In the genomic region with DNA sequence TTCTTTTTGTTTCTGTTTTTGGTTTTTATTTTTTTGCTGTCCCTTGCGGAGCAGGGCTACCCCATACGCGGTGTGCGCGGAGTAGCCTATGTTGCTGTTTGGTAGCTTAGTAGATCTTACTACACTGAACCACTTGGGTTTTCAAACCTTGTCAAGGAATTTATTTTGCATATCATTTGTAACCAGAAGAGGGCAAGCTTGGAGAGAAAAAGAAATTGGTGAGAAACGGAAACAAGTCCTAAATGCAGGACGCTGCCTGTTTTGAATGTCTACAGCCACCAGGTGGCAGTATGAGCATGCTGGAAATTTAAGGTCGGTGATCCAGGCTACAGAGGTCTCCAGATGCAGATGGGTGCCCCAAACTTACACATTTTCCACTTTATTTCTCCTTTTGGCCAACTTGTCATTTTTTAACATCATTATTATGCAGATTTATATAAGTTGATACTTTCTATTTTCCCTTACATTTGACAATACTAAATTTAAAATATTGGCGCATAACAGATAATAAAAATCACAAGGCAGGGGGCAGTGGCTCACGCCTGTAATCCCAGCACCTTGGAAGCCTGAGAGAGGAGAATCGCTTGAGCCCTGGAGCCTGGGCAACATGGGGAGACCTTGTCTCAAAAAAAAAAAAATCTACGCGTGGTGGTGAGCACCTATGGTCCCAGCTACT, we compare ENCODE assay signal across 1 cellular context.
TF ChIP-seq lines count a peak whose summit lies in the region.

No MANE protein-coding gene starts in this region.

TF ChIP-seq in GM12878, 131 proteins besides CTCF, POLR2A, EP300 and RAD21 (continued from another document):
- TF ChIP-seq E4F1 (IDR thresholded peaks at IDR 0.05; ENCODE audit: borderline replicate concordance, partially characterized antibody): no peak
- TF ChIP-seq NBN (IDR thresholded peaks at IDR 0.05): 0 out of 2 replicates have a peak, but pooled peaks have one; percentile 32
- peak; percentile 49; the same call in 1 of the 2 replicates for TF ChIP-seq MEF2A (IDR thresholded peaks at IDR 0.05; ENCODE audit: insufficient read depth, low read depth, low read length)
- peak; percentile 81; the same call in 1 of the 2 replicates for TF ChIP-seq SMC3 (IDR thresholded peaks at IDR 0.05; ENCODE audit: borderline replicate concordance, low read length)
- TF ChIP-seq IRF4 (IDR thresholded peaks at IDR 0.05; ENCODE audit: low read depth, low read length): peak; percentile 49; the same call in 1 of the 2 replicates
- no peak for TF ChIP-seq GABPA (IDR thresholded peaks at IDR 0.05; ENCODE audit: low read depth)
- TF ChIP-seq CBX5 (IDR thresholded peaks at IDR 0.05; ENCODE audit: low read depth): 0 out of 2 replicates have a peak, but pooled peaks have one; percentile 54
- TF ChIP-seq POU2F2 (IDR thresholded peaks at IDR 0.05; ENCODE audit: borderline replicate concordance, low read depth, low read length): peak; percentile 49; the same call in 1 of the 3 replicates
- TF ChIP-seq ZNF24 (IDR thresholded peaks at IDR 0.05): no peak
- 0 out of 2 replicates have a peak, but pooled peaks have one; percentile 12 for TF ChIP-seq FOXK2 (IDR thresholded peaks at IDR 0.05)
- TF ChIP-seq SRF (IDR thresholded peaks at IDR 0.05; ENCODE audit: low read depth in 2 of 2, low read length in 2 of 2): peak; percentile 22 to 26; a peak in 1 of 4 replicates
- TF ChIP-seq IKZF2 (IDR thresholded peaks at IDR 0.05): peak in 1 of 2 experiments; percentile 28; a peak in 1 of 4 replicates
- peak; percentile 72 for TF ChIP-seq YY1 (IDR thresholded peaks at IDR 0.05; ENCODE audit: low read depth, low read length)
